Comparison of ENCODE assay signal across 24 cellular contexts in genomic region chr2:128555433-128555832, GRCh38.
"Had no signal": no experiment of that assay in that cellular context is flagged by ENCODE, and none has a peak within 500 bp of the region (broad histone marks: within the 10 kb centered on the region; RNA-seq: fewer than 3 reads in every experiment).

No MANE protein-coding gene starts in this region.

- H3K36me3 Mint-ChIP-seq: immature natural killer cell; mesothelial cell of epicardium; naive B cell; natural killer cell; stimulated activated effector memory CD8-positive, alpha-beta T cell treated with anti-CD3 and anti-CD28 coated beads, Interleukin-12 subunit alpha, Interleukin-12 subunit beta, amount 100 ng/mL, for 72 hours; type B pancreatic cell had no signal

- H3K4me3 Mint-ChIP-seq: immature natural killer cell; mesothelial cell of epicardium; naive B cell; natural killer cell; nephron progenitor cell; stimulated activated effector memory CD8-positive, alpha-beta T cell treated with anti-CD3 and anti-CD28 coated beads, Interleukin-12 subunit alpha, Interleukin-12 subunit beta, amount 100 ng/mL, for 72 hours; stimulated activated naive CD8-positive, alpha-beta T cell treated with anti-CD3 and anti-CD28 coated beads, Interleukin-15, amount 100 ng/mL, for 72 hours; type B pancreatic cell had no signal

- H3K27ac Mint-ChIP-seq: immature natural killer cell; mesothelial cell of epicardium; natural killer cell; nephron progenitor cell; stimulated activated effector memory CD8-positive, alpha-beta T cell treated with anti-CD3 and anti-CD28 coated beads, Interleukin-12 subunit alpha, Interleukin-12 subunit beta, amount 100 ng/mL, for 72 hours; type B pancreatic cell had no signal

- DNase-seq: hypothalamus; immature natural killer cell; kidney; left colon; left lung; lower lobe of right lung; mammary epithelial cell; mesenchymal stem cell; naive B cell; natural killer cell; nephron progenitor cell; pancreas; posterior cingulate gyrus; retina; right cardiac atrium; sigmoid colon; small intestine; stimulated activated CD4-positive, alpha-beta T cell treated with anti-CD3 and anti-CD28 coated beads, Interleukin-4, amount 100 ng/mL, for 24 hours; stimulated activated naive CD4-positive, alpha-beta T cell treated with Interleukin-2 at 50 U/mL for 16 hours; stimulated activated naive CD8-positive, alpha-beta T cell treated with anti-CD3 and anti-CD28 coated beads, Interleukin-15, amount 100 ng/mL, for 72 hours; substantia nigra had no signal

- H3K9me3 Mint-ChIP-seq: immature natural killer cell; natural killer cell; nephron progenitor cell; stimulated activated effector memory CD8-positive, alpha-beta T cell treated with anti-CD3 and anti-CD28 coated beads, Interleukin-12 subunit alpha, Interleukin-12 subunit beta, amount 100 ng/mL, for 72 hours; stimulated activated naive CD8-positive, alpha-beta T cell treated with anti-CD3 and anti-CD28 coated beads, Interleukin-15, amount 100 ng/mL, for 72 hours; type B pancreatic cell had no signal

- H3K4me1 Mint-ChIP-seq: immature natural killer cell; naive B cell; natural killer cell; stimulated activated effector memory CD8-positive, alpha-beta T cell treated with anti-CD3 and anti-CD28 coated beads, Interleukin-12 subunit alpha, Interleukin-12 subunit beta, amount 100 ng/mL, for 72 hours; stimulated activated naive CD8-positive, alpha-beta T cell treated with anti-CD3 and anti-CD28 coated beads, Interleukin-15, amount 100 ng/mL, for 72 hours had no signal

- ATAC-seq: left colon; left lung; lower lobe of right lung; natural killer cell; pancreas; right cardiac atrium; stimulated activated effector memory CD8-positive, alpha-beta T cell treated with anti-CD3 and anti-CD28 coated beads, Interleukin-12 subunit alpha, Interleukin-12 subunit beta, amount 100 ng/mL, for 72 hours; stimulated activated naive CD8-positive, alpha-beta T cell treated with anti-CD3 and anti-CD28 coated beads, Interleukin-15, amount 100 ng/mL, for 72 hours had no signal
